In the genomic region with DNA sequence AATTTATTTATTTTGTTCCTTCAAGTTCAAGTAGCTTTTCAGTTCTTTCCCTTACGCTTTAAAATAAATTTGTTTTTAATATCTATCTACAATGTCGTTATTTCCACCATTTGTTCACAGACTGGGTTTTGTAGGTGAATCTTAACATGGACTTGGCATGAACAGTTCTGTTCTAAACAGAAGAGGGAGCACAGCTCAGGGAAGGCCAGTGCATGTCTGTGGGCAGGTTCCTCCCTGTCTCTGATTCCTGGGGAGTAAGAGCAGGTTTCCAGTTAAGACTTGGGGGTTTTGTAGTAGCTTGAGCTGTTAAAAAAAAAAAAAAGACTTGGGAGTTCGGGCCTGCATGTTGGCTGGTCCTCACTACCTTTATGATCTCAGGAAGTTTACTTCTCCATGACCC, we compare ENCODE assay signal across 14 cellular contexts. TPM values are rescaled to one million over a fixed set of nuclear protein-coding genes. Genes with fewer than 3 reads are reported as not detected.
DNase-seq lines count a peak whose midpoint lies in the region; ATAC-seq lines count a peak whose summit lies in the region.
"Had no signal": no experiment of that assay in that cellular context is flagged by ENCODE, and none has a peak within 500 bp of the region (broad histone marks: within the 10 kb centered on the region; RNA-seq: fewer than 3 reads in every experiment).

No MANE protein-coding gene starts in this region.

- CTCF ChIA-PET in CD8-positive, alpha-beta memory T cell (lab: Charles Lee), result interaction anchor here (1.2 to 1.9 kb wide), 2 partner anchors 9 to 12 kb away, joined by 9 read pairs; no protein-coding TSS in a partner anchor

- H3K9me3 ChIP-seq in CD8-positive, alpha-beta memory T cell (ENCODE audit: low read length), result no peaks in the 10 kb centered on the region

- no peak for ATAC-seq in HG03521 (IDR thresholded peaks at IDR 0.05; ENCODE audit: unreplicated experiment)
- ATAC-seq: naive thymus-derived CD8-positive, alpha-beta T cell; right cardiac atrium; stimulated activated naive CD8-positive, alpha-beta T cell treated with anti-CD3 and anti-CD28 coated beads, Interleukin-15, Interleukin-2, amounts not matched to agents 100 U/mL and 50 U/mL, for 24 hours had no signal

- H3K9me3 Mint-ChIP-seq in CD8-positive, alpha-beta memory T cell, result no peaks in the 10 kb centered on the region
- H3K9me3 Mint-ChIP-seq: naive thymus-derived CD8-positive, alpha-beta T cell had no signal

- H3K79me2 ChIP-seq in mesendoderm (ENCODE audit: control insufficient read depth, insufficient read depth, low read length), result peaks cover 2% of the 10 kb centered on the region

- H2AK5ac ChIP-seq in mesendoderm (ENCODE audit: low read length), result no peak overlapping the region

- no peak overlapping the region for H3K4me3 Mint-ChIP-seq in CD8-positive, alpha-beta memory T cell
- H3K4me3 Mint-ChIP-seq: activated naive CD8-positive, alpha-beta T cell; naive thymus-derived CD8-positive, alpha-beta T cell had no signal

- peaks cover 6% of the 10 kb centered on the region for H3K79me1 ChIP-seq in mesendoderm (ENCODE audit: low read length)

- no peak overlapping the region for H3K9ac ChIP-seq in mesendoderm (ENCODE audit: low read length)

- H3K4me1 ChIP-seq in CD8-positive, alpha-beta memory T cell (ENCODE audit: insufficient read depth, low read length), result no peaks in the 10 kb centered on the region
- H3K4me1 ChIP-seq in mesendoderm (ENCODE audit: control insufficient read depth, low read depth, low read length), result no peaks in the 10 kb centered on the region

- no peak overlapping the region for H3K23ac ChIP-seq in mesendoderm (ENCODE audit: low read length)

- peak overlapping the region in 1 of 8 donors; percentile 41 for H3K27ac Mint-ChIP-seq in CD8-positive, alpha-beta memory T cell
- H3K27ac Mint-ChIP-seq: activated naive CD8-positive, alpha-beta T cell had no signal

- H3K4me2 ChIP-seq in mesendoderm (ENCODE audit: low read length), result no peak overlapping the region

- POLR2A ChIA-PET in CD8-positive, alpha-beta memory T cell (lab: Charles Lee), result no interaction called here

- H3K27me3 Mint-ChIP-seq in CD8-positive, alpha-beta memory T cell, result no peaks in the 10 kb centered on the region
- H3K27me3 Mint-ChIP-seq: activated naive CD8-positive, alpha-beta T cell; naive thymus-derived CD8-positive, alpha-beta T cell had no signal

- H3K36me3 ChIP-seq in CD8-positive, alpha-beta memory T cell (ENCODE audit: insufficient read depth, low read length), result no peaks in the 10 kb centered on the region
- H3K36me3 ChIP-seq in mesendoderm (ENCODE audit: control insufficient read depth, insufficient read depth, low read length), result peaks cover 3% of the 10 kb centered on the region

- no peak overlapping the region for H3K18ac ChIP-seq in mesendoderm (ENCODE audit: low read length)

- H3K4me3 ChIP-seq in CD8-positive, alpha-beta memory T cell (ENCODE audit: low read length), result no peak overlapping the region
- H3K4me3 ChIP-seq in mesendoderm (ENCODE audit: low read length), result no peak overlapping the region

- H4K8ac ChIP-seq in mesendoderm (ENCODE audit: low read depth, low read length), result no peak overlapping the region

- no peak overlapping the region for H4K5ac ChIP-seq in mesendoderm (ENCODE audit: low read length)

- no peak overlapping the region for H2BK15ac ChIP-seq in mesendoderm (replicated peaks; ENCODE audit: low read depth)

- peaks cover 0 to 6% (median 6%) of the 10 kb centered on the region in 3 donors for H3K4me1 Mint-ChIP-seq in CD8-positive, alpha-beta memory T cell
- H3K4me1 Mint-ChIP-seq: naive thymus-derived CD8-positive, alpha-beta T cell had no signal

- no peak for DNase-seq in CD8-positive, alpha-beta memory T cell
- DNase-seq in NCI-H460 (ENCODE audit: extremely low read depth, low read depth), result peak; percentile 25
- DNase-seq in caudate nucleus (lab: John Stamatoyannopoulos, UW), result no peak
- DNase-seq in mesendoderm, result peak; percentile 40
- DNase-seq in inferior parietal cortex (ENCODE audit: extremely low spot score), result no peak
- DNase-seq in DMS153 (lab: John Stamatoyannopoulos, UW), result no peak
- no peak for DNase-seq in activated CD8-positive, alpha-beta memory T cell treated with anti-CD3 and anti-CD28 coated beads, Interleukin-2, amount 50 U/mL, for 48 hours
- DNase-seq: naive thymus-derived CD8-positive, alpha-beta T cell; NCI-H146; right cardiac atrium; SHP77 treated with DMSO at 0.1 percent for 48 hours; stimulated activated naive CD8-positive, alpha-beta T cell treated with anti-CD3 and anti-CD28 coated beads, Interleukin-15, Interleukin-2, amounts not matched to agents 100 U/mL and 50 U/mL, for 24 hours had no signal

- H2BK120ac ChIP-seq in mesendoderm (ENCODE audit: low read depth, low read length), result no peak overlapping the region

- H3K36me3 Mint-ChIP-seq in CD8-positive, alpha-beta memory T cell, result peaks cover 0 to 16% (median 1%) of the 10 kb centered on the region in 3 donors

- peak overlapping the region; percentile 0 for H3K27ac ChIP-seq in CD8-positive, alpha-beta memory T cell (ENCODE audit: low read depth, low read length)
- peak overlapping the region; percentile 87 for H3K27ac ChIP-seq in caudate nucleus (ENCODE audit: low read depth, low read length)
- no peak overlapping the region for H3K27ac ChIP-seq in mesendoderm (ENCODE audit: low read depth, low read length)

- WGBS in mesendoderm (ENCODE audit: extremely low coverage, insufficient coverage, low lambda C conversion rate), result no CpG with 5 or more reads among the region's 3 CpGs

- no peak overlapping the region for H3K4ac ChIP-seq in mesendoderm (ENCODE audit: low read depth, low read length)

- no peak overlapping the region for H2BK5ac ChIP-seq in mesendoderm (ENCODE audit: low read length)

- H3K27me3 ChIP-seq in CD8-positive, alpha-beta memory T cell (ENCODE audit: insufficient read depth, low read length, poor library complexity, severe bottlenecking), result no peaks in the 10 kb centered on the region
- no peaks in the 10 kb centered on the region for H3K27me3 ChIP-seq in mesendoderm (ENCODE audit: insufficient read depth, low read length, poor library complexity)

- no peak overlapping the region for H3K56ac ChIP-seq in mesendoderm (ENCODE audit: low read length)

RNA-seq across cellular contexts. Expression of a gene that starts 11.1 kb away (rescaled TPM):
- 10 to 100 TPM; 45.9 to 46.1 TPM for total RNA-seq in CD8-positive, alpha-beta memory T cell
- polyA plus RNA-seq in CD8-positive, alpha-beta memory T cell, result 4.6 TPM
- 58.1 and 72.8 TPM in 2 replicates for total RNA-seq in NCI-H460 (2014; rRNA removed; shearing (Covaris generic))
- polyA plus RNA-seq in NCI-H460 (2014; cell fraction: nucleus; rRNA removed), result 70.5 and 83.3 TPM in 2 replicates
- polyA plus RNA-seq in mesendoderm (2013, experiment 1 of 2), result 28.1 TPM
- 28.8 TPM for polyA plus RNA-seq in mesendoderm (2013, experiment 2 of 2)

RNA-seq across cellular contexts. Expression of a gene that starts 49.2 kb away (rescaled TPM):
- total RNA-seq in CD8-positive, alpha-beta memory T cell, result 10 to 100 TPM; 67.1 to 78.4 TPM
- 24.3 TPM for polyA plus RNA-seq in CD8-positive, alpha-beta memory T cell
- 35.9 and 43.0 TPM in 2 replicates for total RNA-seq in NCI-H460 (2014; rRNA removed; shearing (Covaris generic))
- 35.1 and 43.0 TPM in 2 replicates for polyA plus RNA-seq in NCI-H460 (2014; cell fraction: nucleus; rRNA removed)
- 20.0 TPM for polyA plus RNA-seq in mesendoderm (2013, experiment 1 of 2)
- polyA plus RNA-seq in mesendoderm (2013, experiment 2 of 2), result 21.4 TPM

RNA-seq across cellular contexts. Expression of a gene that starts 59.6 kb away (rescaled TPM):
- 10 to 100 TPM; 15.5 to 19.3 TPM for total RNA-seq in CD8-positive, alpha-beta memory T cell
- 2.2 TPM for polyA plus RNA-seq in CD8-positive, alpha-beta memory T cell
- total RNA-seq in NCI-H460 (2014; rRNA removed; shearing (Covaris generic)), result 3.0 and 3.2 TPM in 2 replicates
- polyA plus RNA-seq in NCI-H460 (2014; cell fraction: nucleus; rRNA removed), result 0.27 and 2.8 TPM in 2 replicates
- 7.6 TPM for polyA plus RNA-seq in mesendoderm (2013, experiment 1 of 2)
- polyA plus RNA-seq in mesendoderm (2013, experiment 2 of 2), result 7.3 TPM

Comparison
In these comparisons a context has a peak if more than half of its experiments do, and no peak if none do; other contexts are left out.
1. DNase-seq: peak in NCI-H460 (single experiment) and mesendoderm (single experiment); none in CD8-positive, alpha-beta memory T cell (0 of 5), caudate nucleus (0 of 61), inferior parietal cortex (single experiment), DMS153 (single experiment) and activated CD8-positive, alpha-beta memory T cell treated with anti-CD3 and anti-CD28 coated beads, Interleukin-2, amount 50 U/mL, for 48 hours (single experiment).